Comparison of ENCODE assay signal across 8 cellular contexts in genomic region chr1:6037338-6037762, GRCh38.
DNase-seq lines count a peak whose midpoint lies in the region; ATAC-seq and TF ChIP-seq lines count a peak whose summit lies in the region.

No MANE protein-coding gene starts in this region.

- ATAC-seq in GM21381 (IDR thresholded peaks at IDR 0.05; ENCODE audit: unreplicated experiment) (peak; percentile 80), GM21526 (IDR thresholded peaks at IDR 0.05; ENCODE audit: low FRiP score, unreplicated experiment) (no peak)

- no peaks in the 10 kb centered on the region for H3K9me3 ChIP-seq in tibial artery

- no peaks in the 10 kb centered on the region for H3K36me3 ChIP-seq in tibial artery

- peaks cover 0 to 16% of the 10 kb centered on the region in 2 donors for H3K27me3 ChIP-seq in tibial artery

- no peak overlapping the region for H3K27ac ChIP-seq in tibial artery

- DNase-seq in DMS153 (lab: John Stamatoyannopoulos, UW) (peak; percentile 72), NCI-H69 (lab: John Stamatoyannopoulos, UW) (peak; percentile 66), foreskin fibroblast (peak; percentile 39 to 55), hippocampal formation (lab: John Stamatoyannopoulos, UW) (no peak), SW 1271 (lab: John Stamatoyannopoulos, UW) (no peak), tibial artery (no peak)

- TF ChIP-seq CTCF in foreskin fibroblast (IDR thresholded peaks at IDR 0.05; ENCODE audit: low read depth, low read length) (no peak), tibial artery (IDR thresholded peaks at IDR 0.05) (no peak)

- H3K4me3 ChIP-seq in foreskin fibroblast (ENCODE audit: low read depth in 1 of 2, low read length in 2 of 2): no peak overlapping the region
- no peak overlapping the region for H3K4me3 ChIP-seq in tibial artery

- intact Hi-C loops in tibial artery (cut with DNase I; ENCODE audit: low total_unique reads): no loop called here

- peaks cover 0 to 9% (median 2%) of the 10 kb centered on the region in 4 donors for H3K4me1 ChIP-seq in tibial artery

Comparison
In these comparisons a context has a peak if more than half of its experiments do, and no peak if none do; other contexts are left out.
1. DNase-seq: peak in DMS153 (single experiment), NCI-H69 (single experiment) and foreskin fibroblast (2 of 2); none in hippocampal formation (0 of 2), SW 1271 (0 of 2) and tibial artery (0 of 2).